ENCODE assay signal across 10 cellular contexts in the genomic region with DNA sequence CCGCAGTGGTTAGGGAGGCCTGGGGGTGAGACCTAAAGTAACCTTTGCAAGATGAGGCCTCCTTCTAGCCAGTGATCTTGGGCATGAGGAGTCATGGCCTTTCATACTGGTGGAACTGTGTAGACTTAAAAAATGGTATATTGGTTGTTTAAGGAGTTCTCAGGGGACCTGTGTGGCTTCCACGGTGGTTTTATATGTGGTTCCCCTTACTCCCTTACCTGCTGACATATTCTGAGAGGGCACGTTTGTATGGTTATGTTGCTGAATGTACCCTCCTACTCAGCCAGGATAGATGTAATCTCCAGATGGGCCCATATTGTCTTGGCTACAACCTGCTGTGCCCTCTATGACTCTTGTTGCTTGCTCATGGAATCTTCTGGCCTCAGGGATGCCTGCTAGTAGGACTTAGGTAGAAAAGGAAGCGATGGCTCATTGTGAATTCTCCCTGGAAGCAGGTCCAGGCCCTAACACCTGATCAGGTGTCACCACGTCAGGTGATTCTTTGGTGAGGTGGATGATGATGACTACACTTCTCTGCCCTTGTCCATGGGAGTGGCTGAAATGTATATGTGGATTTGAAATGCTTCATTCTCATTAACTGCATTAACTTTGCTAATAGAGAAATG. TPM values are rescaled to one million over a fixed set of nuclear protein-coding genes. Genes with fewer than 3 reads are reported as not detected.
DNase-seq lines count a peak whose midpoint lies in the region; ATAC-seq and TF ChIP-seq lines count a peak whose summit lies in the region.
"Had no signal": no experiment of that assay in that cellular context is flagged by ENCODE, and none has a peak within 500 bp of the region (broad histone marks: within the 10 kb centered on the region; RNA-seq: fewer than 3 reads in every experiment).

No MANE protein-coding gene starts in this region.

- DNase-seq in cardiac muscle cell (ENCODE audit: low read depth in 1 of 2, low spot score in 1 of 2) = no peak
- DNase-seq in right atrium auricular region (ENCODE audit: low spot score) = no peak
- no peak for DNase-seq in activated CD4-positive, alpha-beta memory T cell treated with anti-CD3 and anti-CD28 coated beads, Interleukin-2, amount 10 ng/mL, durations not matched to agents 7 days and 5 days
- DNase-seq in NCI-H1048 (lab: John Stamatoyannopoulos, UW) = no peak
- DNase-seq in RPMI8226 = no peak
- DNase-seq: activated effector memory CD4-positive, alpha-beta T cell treated with Interleukin-2 at 50 U/mL for 16 hours; NCI-H226 had no signal

- no peak for ATAC-seq in HG02970 (IDR thresholded peaks at IDR 0.05; ENCODE audit: low FRiP score, unreplicated experiment)

- H3K27ac Mint-ChIP-seq in activated CD4-positive, alpha-beta memory T cell treated with anti-CD3 and anti-CD28 coated beads, Interleukin-2, amount 10 ng/mL, durations not matched to agents 7 days and 5 days = peak overlapping the region; percentile 79

- H3K4me3 ChIP-seq in cardiac muscle cell (peak overlapping the region; percentile 98), right atrium auricular region (no peak overlapping the region), iPS-11a (ENCODE audit: low read depth, low read length) (peak overlapping the region; percentile 13), thymus (ENCODE audit: low read length) (no peak overlapping the region)

- H3K27me3 ChIP-seq in cardiac muscle cell (no peaks in the 10 kb centered on the region), right atrium auricular region (no peaks in the 10 kb centered on the region), thymus (ENCODE audit: control insufficient read depth, insufficient read depth) (no peaks in the 10 kb centered on the region)

- no peaks in the 10 kb centered on the region for H3K9me3 ChIP-seq in cardiac muscle cell (ENCODE audit: low read depth)
- no peaks in the 10 kb centered on the region for H3K9me3 ChIP-seq in right atrium auricular region
- H3K9me3 ChIP-seq in thymus (ENCODE audit: control insufficient read depth) = no peaks in the 10 kb centered on the region

- no peak overlapping the region for H3K27ac ChIP-seq in cardiac muscle cell
- H3K27ac ChIP-seq in right atrium auricular region = no peak overlapping the region
- peak overlapping the region; percentile 18 for H3K27ac ChIP-seq in thymus (ENCODE audit: low read depth)

- peaks cover 16% of the 10 kb centered on the region for H3K36me3 ChIP-seq in cardiac muscle cell
- peaks cover 32% of the 10 kb centered on the region for H3K36me3 ChIP-seq in right atrium auricular region
- H3K36me3 ChIP-seq in thymus (ENCODE audit: control insufficient read depth, insufficient read depth) = peaks cover 44% of the 10 kb centered on the region

- peaks cover 16% of the 10 kb centered on the region for H3K4me1 ChIP-seq in cardiac muscle cell (ENCODE audit: low read depth)
- peaks cover 0 to 49% of the 10 kb centered on the region in 2 donors for H3K4me1 ChIP-seq in right atrium auricular region
- H3K4me1 ChIP-seq in thymus (ENCODE audit: control insufficient read depth, insufficient read depth, low read length) = peaks cover 15% of the 10 kb centered on the region

- H3K4me3 Mint-ChIP-seq in activated CD4-positive, alpha-beta memory T cell treated with anti-CD3 and anti-CD28 coated beads, Interleukin-2, amount 10 ng/mL, durations not matched to agents 7 days and 5 days = no peak overlapping the region

- TF ChIP-seq CTCF in cardiac muscle cell (IDR thresholded peaks at IDR 0.05; ENCODE audit: low read depth, low read length) (no peak), right atrium auricular region (IDR thresholded peaks at IDR 0.05) (no peak)

- WGBS in thymus = 89% methylated on average over 5 of the region's 5 CpGs

- H3K4me1 Mint-ChIP-seq in activated CD4-positive, alpha-beta memory T cell treated with anti-CD3 and anti-CD28 coated beads, Interleukin-2, amount 10 ng/mL, durations not matched to agents 7 days and 5 days = peaks cover 37% of the 10 kb centered on the region

- POLR2A ChIA-PET in activated CD4-positive, alpha-beta memory T cell treated with anti-CD3 and anti-CD28 coated beads, Interleukin-2, amount 10 ng/mL, durations not matched to agents 7 days and 5 days (lab: Charles Lee) = interaction anchor here (1.4 kb wide), 1 partner anchor 69 kb away, joined by 5 read pairs; the partner anchor contains the start of gene ZNF304

- peaks cover 7% of the 10 kb centered on the region for H3K9me3 Mint-ChIP-seq in activated CD4-positive, alpha-beta memory T cell treated with anti-CD3 and anti-CD28 coated beads, Interleukin-2, amount 10 ng/mL, durations not matched to agents 7 days and 5 days

- no peaks in the 10 kb centered on the region for H3K27me3 Mint-ChIP-seq in activated CD4-positive, alpha-beta memory T cell treated with anti-CD3 and anti-CD28 coated beads, Interleukin-2, amount 10 ng/mL, durations not matched to agents 7 days and 5 days

- peaks cover 58% of the 10 kb centered on the region for H3K36me3 Mint-ChIP-seq in activated CD4-positive, alpha-beta memory T cell treated with anti-CD3 and anti-CD28 coated beads, Interleukin-2, amount 10 ng/mL, durations not matched to agents 7 days and 5 days (ENCODE audit: low read depth)

- CTCF ChIA-PET in activated CD4-positive, alpha-beta memory T cell treated with anti-CD3 and anti-CD28 coated beads, Interleukin-2, amount 10 ng/mL, durations not matched to agents 7 days and 5 days (lab: Charles Lee) = no interaction called here

RNA-seq across cellular contexts. Expression of gene ZNF460, which starts 1.8 kb away (rescaled TPM):
- total RNA-seq in cardiac muscle cell (28.0 and 59.4 TPM in 2 replicates), right atrium auricular region (10 to 100 TPM; 34.7 to 38.3 TPM)
- polyA plus RNA-seq in cardiac muscle cell (1.8 and 5.9 TPM in 2 replicates), thymus (1.4 TPM)
- total RNA-seq in activated CD4-positive, alpha-beta memory T cell treated with anti-CD3 and anti-CD28 coated beads, Interleukin-2, amount 10 ng/mL, durations not matched to agents 7 days and 5 days = 10 to 100 TPM; 40.0 to 42.0 TPM

RNA-seq across cellular contexts. Expression of gene ZNF543, which starts 38.1 kb away (rescaled TPM):
- total RNA-seq in cardiac muscle cell (9.9 and 12.3 TPM in 2 replicates), right atrium auricular region (1 to 10 TPM; 6.0 to 7.8 TPM)
- polyA plus RNA-seq in cardiac muscle cell (3.4 and 7.3 TPM in 2 replicates), thymus (3.9 TPM)
- total RNA-seq in activated CD4-positive, alpha-beta memory T cell treated with anti-CD3 and anti-CD28 coated beads, Interleukin-2, amount 10 ng/mL, durations not matched to agents 7 days and 5 days = 1 to 10 TPM; 7.7 to 8.2 TPM

RNA-seq across cellular contexts. Expression of gene ZNF805, which starts 41.7 kb away (rescaled TPM):
- total RNA-seq in cardiac muscle cell (13.7 and 20.2 TPM in 2 replicates), right atrium auricular region (10 to 100 TPM; 11.6 to 12.2 TPM)
- polyA plus RNA-seq in cardiac muscle cell (4.8 TPM in 2 replicates), thymus (1.3 TPM)
- 10 to 100 TPM in 1 of 2 experiments, 1 to 10 TPM in 1; 9.8 to 10.0 TPM for total RNA-seq in activated CD4-positive, alpha-beta memory T cell treated with anti-CD3 and anti-CD28 coated beads, Interleukin-2, amount 10 ng/mL, durations not matched to agents 7 days and 5 days

RNA-seq across cellular contexts. Expression of gene AURKC, which starts 51.3 kb away (rescaled TPM):
- total RNA-seq in cardiac muscle cell (0.46 and 1.3 TPM in 2 replicates), right atrium auricular region (under 1 TPM; 0.41 to 0.71 TPM)
- polyA plus RNA-seq in cardiac muscle cell (2.9 TPM in 1 of 2 replicates, not detected in the other), thymus (4.5 TPM)
- total RNA-seq in activated CD4-positive, alpha-beta memory T cell treated with anti-CD3 and anti-CD28 coated beads, Interleukin-2, amount 10 ng/mL, durations not matched to agents 7 days and 5 days = 1 to 10 TPM in 1 of 2 experiments, under 1 TPM in 1; 0.63 to 1.7 TPM

Comparison
In these comparisons a context has a peak if more than half of its experiments do, and no peak if none do; other contexts are left out.
1. H3K4me3 ChIP-seq: peak in cardiac muscle cell (single experiment) and iPS-11a (single experiment); none in right atrium auricular region (0 of 2) and thymus (single experiment).